8 cellular contexts compared by ENCODE assay signal in the genomic region with DNA sequence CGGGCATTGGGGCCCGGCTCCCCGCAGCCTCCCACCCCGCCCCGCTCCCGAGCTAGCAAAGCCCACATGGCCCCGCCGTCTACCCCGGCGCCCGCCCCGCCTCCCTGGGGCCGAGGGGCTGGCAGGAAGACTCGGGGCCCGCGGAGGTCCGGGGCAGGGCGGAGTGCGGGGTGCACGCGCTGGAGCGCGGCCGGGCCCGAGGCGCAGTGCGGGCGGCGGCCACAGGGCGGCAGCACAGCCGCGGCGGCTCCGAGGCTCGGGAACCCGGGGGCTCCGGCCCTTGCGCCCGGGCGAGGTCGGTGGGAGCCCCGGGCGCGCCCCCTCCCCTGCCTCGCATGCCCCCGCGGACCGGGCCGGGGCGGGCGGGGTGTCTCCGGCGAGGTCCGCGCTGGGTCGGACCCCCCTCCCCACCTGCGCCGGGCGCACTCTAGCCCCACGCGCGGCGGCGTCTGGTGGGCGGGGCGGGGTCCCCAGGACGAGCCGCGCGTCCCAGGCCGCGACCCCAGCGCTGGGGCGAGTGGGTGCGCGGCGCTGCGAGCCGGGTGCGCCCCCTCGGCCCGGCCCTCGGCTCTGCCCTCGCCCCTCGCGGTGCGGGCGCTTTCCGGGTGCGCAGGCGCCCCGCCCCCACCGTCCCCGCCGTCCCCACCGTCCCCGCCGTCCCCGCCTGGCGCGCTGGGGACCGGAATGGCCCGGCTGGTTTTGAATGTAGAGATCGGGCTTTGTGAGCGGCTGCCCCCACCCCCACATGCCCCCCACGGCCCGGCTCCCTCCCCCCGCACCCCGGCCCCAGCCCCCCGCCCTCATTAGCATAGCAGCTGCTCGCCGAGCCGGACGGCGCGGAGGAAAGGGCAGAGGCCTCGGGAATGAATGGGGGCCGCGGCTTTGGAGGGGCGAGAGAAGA. TPM values are rescaled to one million over a fixed set of nuclear protein-coding genes. Genes with fewer than 3 reads are reported as not detected.
DNase-seq lines count a peak whose midpoint lies in the region; ATAC-seq, FAIRE-seq and TF ChIP-seq lines count a peak whose summit lies in the region.

No MANE protein-coding gene starts in this region.

- POLR2A ChIA-PET in PC-3 (lab: Charles Lee; ENCODE audit: unreplicated experiment) = no interaction called here

- CTCF ChIA-PET in PC-3 (lab: Charles Lee) = no interaction called here

- no peak for FAIRE-seq in GM18507 (lab: Jason Lieb, UNC)

- no peak overlapping the region for H3K4me3 ChIP-seq in PC-3 (ENCODE audit: low read length)
- H3K4me3 ChIP-seq in ascending aorta = peak overlapping the region; percentile 44 to 57
- H3K4me3 ChIP-seq in iPS-15b (ENCODE audit: low read depth, low read length) = peak overlapping the region; percentile 50

- peak overlapping the region; percentile 49; the same call in 1 of the 2 replicates for H3K4me2 ChIP-seq in PC-3 (ENCODE audit: low read length)

- H3F3A ChIP-seq in PC-3 (ENCODE audit: low read length, unreplicated experiment) = no peaks in the 10 kb centered on the region

- ATAC-seq in PC-3 = peak; percentile 45
- no peak for ATAC-seq in GM19035 (IDR thresholded peaks at IDR 0.05; ENCODE audit: unreplicated experiment)
- ATAC-seq in GM18520 (IDR thresholded peaks at IDR 0.05; ENCODE audit: unreplicated experiment) = no peak

- H3K36me3 ChIP-seq in PC-3 (ENCODE audit: low read depth, low read length) = no peaks in the 10 kb centered on the region
- H3K36me3 ChIP-seq in ascending aorta = no peaks in the 10 kb centered on the region
- H3K36me3 ChIP-seq in iPS-15b (ENCODE audit: control insufficient read depth, insufficient read depth, low read length) = no peaks in the 10 kb centered on the region

- H4K20me1 ChIP-seq in PC-3 (ENCODE audit: low read length) = peaks cover 10% of the 10 kb centered on the region

- H3K4me1 ChIP-seq in PC-3 (ENCODE audit: insufficient read depth, low read length) (peaks cover 7% of the 10 kb centered on the region; the same call in 1 of the 2 replicates), ascending aorta (peaks cover 7 to 10% of the 10 kb centered on the region in 2 donors), iPS-15b (ENCODE audit: control insufficient read depth, insufficient read depth, low read length) (peaks cover 9% of the 10 kb centered on the region)

- H3K27me3 ChIP-seq in PC-3 (ENCODE audit: low read length) (no peaks in the 10 kb centered on the region), ascending aorta (peaks cover 27% of the 10 kb centered on the region), iPS-15b (ENCODE audit: control insufficient read depth, insufficient read depth, low read length) (peaks cover 9% of the 10 kb centered on the region)

- H3K9me3 ChIP-seq in PC-3 (ENCODE audit: low read length) (no peaks in the 10 kb centered on the region), ascending aorta (no peaks in the 10 kb centered on the region), iPS-15b (ENCODE audit: control insufficient read depth, insufficient read depth, low read length) (no peaks in the 10 kb centered on the region)

- no peak overlapping the region for H3K9ac ChIP-seq in PC-3 (ENCODE audit: low read length)
- H3K9ac ChIP-seq in iPS-15b (ENCODE audit: low read depth, low read length) = no peak overlapping the region

- TF ChIP-seq CTCF in PC-3 (conservative IDR thresholded peaks at IDR 0.05; ENCODE audit: low read depth, low read length) = no peak
- peak in 1 of 3 experiments; percentile 86 for TF ChIP-seq CTCF in ascending aorta (IDR thresholded peaks at IDR 0.05)

- peaks cover 10% of the 10 kb centered on the region for H3K79me2 ChIP-seq in PC-3 (ENCODE audit: low read length)

- intact Hi-C loops in PC-3 (cut with micrococcal nuclease) (no loop called here), ascending aorta (cut with DNase I) (loop anchor here (2.0 to 10.0 kb wide), 2 partner anchors 111 to 229 kb away; no protein-coding TSS in a partner anchor)

- no peak overlapping the region for H3K27ac ChIP-seq in PC-3 (ENCODE audit: low read length)
- peak overlapping the region in 1 of 2 donors; percentile 15 for H3K27ac ChIP-seq in ascending aorta

- H3K9me2 ChIP-seq in PC-3 (replicated peaks; ENCODE audit: low read length) = no peaks in the 10 kb centered on the region

- H2AFZ ChIP-seq in PC-3 (ENCODE audit: low read length) = peak overlapping the region; percentile 61; the same call in 1 of the 2 replicates

- peak; percentile 78 for DNase-seq in AG08395 (ENCODE audit: low spot score)
- peak; percentile 72 for DNase-seq in GM18507 (ENCODE audit: extremely low spot score, insufficient read length, low read depth)
- peak; percentile 41 for DNase-seq in PC-3
- no peak for DNase-seq in ascending aorta (ENCODE audit: low spot score in 2 of 2)
- peak; percentile 63 for DNase-seq in stimulated activated CD4-positive, alpha-beta T cell treated with anti-CD3 and anti-CD28 coated beads, Interleukin-4, amount 100 ng/mL, for 1 hour

- BruUV-seq in PC-3 (replicated peaks; lab: Mats Ljungman, UMichigan) = no TSS peak

RNA-seq across cellular contexts. Expression of a gene that starts 6.5 kb away (rescaled TPM):
- total RNA-seq in PC-3 (2014; rRNA removed) (35.5 and 36.8 TPM in 2 replicates), ascending aorta (51.7 TPM)

RNA-seq across cellular contexts. Expression of a gene that starts 18.0 kb away (rescaled TPM):
- total RNA-seq in PC-3 (2014; rRNA removed) (28.9 and 32.7 TPM in 2 replicates), ascending aorta (38.3 TPM)

RNA-seq across cellular contexts. Expression of a gene that starts 40.4 kb away (rescaled TPM):
- 50.7 and 69.5 TPM in 2 replicates for total RNA-seq in PC-3 (2014; rRNA removed)
- total RNA-seq in ascending aorta = 71.7 TPM

RNA-seq across cellular contexts. Expression of a gene that starts 44.5 kb away (rescaled TPM):
- not detected in 2 replicates for total RNA-seq in PC-3 (2014; rRNA removed)
- not detected for total RNA-seq in ascending aorta

RNA-seq across cellular contexts. Expression of a gene that starts 54.5 kb away (rescaled TPM):
- total RNA-seq in PC-3 (2014; rRNA removed) = 424 and 599 TPM in 2 replicates
- 403 TPM for total RNA-seq in ascending aorta

Comparison
In these comparisons a context has a peak if more than half of its experiments do, and no peak if none do; other contexts are left out.
1. DNase-seq: peak in AG08395 (single experiment), GM18507 (single experiment), PC-3 (single experiment) and stimulated activated CD4-positive, alpha-beta T cell treated with anti-CD3 and anti-CD28 coated beads, Interleukin-4, amount 100 ng/mL, for 1 hour (single experiment); none in ascending aorta (0 of 2).